8 cellular contexts compared by ENCODE assay signal in the genomic region with DNA sequence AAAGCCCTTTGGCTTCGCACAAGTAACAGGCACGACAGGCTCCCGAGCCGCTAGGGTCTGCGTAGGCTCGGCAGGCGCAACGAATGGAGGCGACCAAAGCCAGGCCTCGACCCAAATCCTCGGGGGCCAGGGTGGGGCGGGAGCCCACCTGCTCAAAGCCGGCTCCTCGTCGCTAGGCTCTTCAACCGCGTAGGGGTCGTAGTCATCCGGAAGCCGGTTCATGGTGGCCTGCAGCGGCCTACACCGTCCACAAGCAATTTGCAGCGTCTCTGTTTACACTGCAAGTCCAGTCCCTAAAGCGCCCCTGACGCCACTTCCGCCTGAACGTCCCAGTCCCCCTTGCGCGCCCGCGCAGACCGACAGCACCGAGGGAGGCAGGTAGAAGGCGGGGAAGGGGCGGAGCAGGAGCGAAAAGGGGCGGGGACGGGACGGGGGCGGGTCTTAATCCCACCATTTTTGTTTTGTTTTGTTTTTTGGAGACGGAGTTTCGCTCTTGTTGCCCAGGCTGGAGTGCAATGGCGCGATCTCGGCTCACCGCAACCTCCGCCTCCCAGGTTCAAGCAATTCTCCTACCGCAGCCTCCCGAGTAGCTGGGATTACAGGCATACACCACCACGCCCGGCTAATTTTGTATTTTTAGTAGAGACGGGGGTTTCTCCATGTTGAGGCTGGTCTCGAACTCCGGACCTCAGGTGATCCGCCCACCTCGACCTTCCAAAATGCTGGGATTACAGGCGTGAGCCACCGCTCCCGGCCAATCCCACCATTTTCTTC. TPM values are rescaled to one million over a fixed set of nuclear protein-coding genes. Genes with fewer than 3 reads are reported as not detected.
A peak's percentile ranks its signal among the peaks of the same experiment; 100 is the strongest.
DNase-seq lines count a peak whose midpoint lies in the region; ATAC-seq and TF ChIP-seq lines count a peak whose summit lies in the region.

Gene EAPP, minus strand, starts transcription at position 295 of the 774 bp plus-strand sequence. Its CDS starts 73 bp downstream, at position 222.

- ATAC-seq in HG03175 (IDR thresholded peaks at IDR 0.05; ENCODE audit: unreplicated experiment) (peak; percentile 99), left lobe of liver (peak; percentile 99)

- peaks cover 2% of the 10 kb centered on the region for H3K36me3 Mint-ChIP-seq in chondrocyte (ENCODE audit: low read depth)

- H3K4me3 Mint-ChIP-seq in chondrocyte (ENCODE audit: unreplicated experiment) = peak within 1 kb of the TSS; percentile 99

- peak; percentile 94 for DNase-seq in activated gamma-delta T cell treated with Interleukin-2 at 50 U/mL for 16 hours
- DNase-seq in activated gamma-delta T cell (lab: John Stamatoyannopoulos, UW) = no peak
- peak; percentile 98 for DNase-seq in chondrocyte (ENCODE audit: low spot score)
- DNase-seq in left lobe of liver (ENCODE audit: low spot score) = peak; percentile 99
- DNase-seq in stimulated activated CD4-positive, alpha-beta T cell treated with anti-CD3 and anti-CD28 coated beads, Interleukin-4, amount 100 ng/mL, for 1 hour = peak; percentile 93
- no peak for DNase-seq in GOT3 (lab: John Stamatoyannopoulos, UW)

- peaks cover 28% of the 10 kb centered on the region for H3K4me1 Mint-ChIP-seq in chondrocyte (ENCODE audit: low read depth)

- peak within 1 kb of the TSS; percentile 93 for H3K27ac ChIP-seq in VCaP

- TF ChIP-seq CTCF in VCaP (conservative IDR thresholded peaks at IDR 0.05) = no peak
- TF ChIP-seq CTCF in chondrocyte (IDR thresholded peaks at IDR 0.05) = peak; percentile 12

- no peaks in the 10 kb centered on the region for H3K27me3 Mint-ChIP-seq in chondrocyte (ENCODE audit: low read depth)

- no peaks in the 10 kb centered on the region for H3K9me3 Mint-ChIP-seq in chondrocyte (ENCODE audit: low read depth)

- peak within 1 kb of the TSS; percentile 99 for H3K27ac Mint-ChIP-seq in chondrocyte (ENCODE audit: unreplicated experiment)

RNA-seq across cellular contexts. Expression of gene EAPP, which starts in this region (rescaled TPM):
- total RNA-seq in chondrocyte = 22.8 to 27.9 TPM (median 27.0 TPM) in 3 replicates
- 15.5 TPM for total RNA-seq in left lobe of liver

Comparison
In these comparisons a context has a peak if more than half of its experiments do, and no peak if none do; other contexts are left out.
1. DNase-seq: peak in activated gamma-delta T cell treated with Interleukin-2 at 50 U/mL for 16 hours (single experiment), chondrocyte (single experiment), left lobe of liver (single experiment) and stimulated activated CD4-positive, alpha-beta T cell treated with anti-CD3 and anti-CD28 coated beads, Interleukin-4, amount 100 ng/mL, for 1 hour (single experiment); none in activated gamma-delta T cell (single experiment) and GOT3 (single experiment).